ENCODE assay signal across 23 cellular contexts in genomic region chr2:121295911-121296650, GRCh38. TPM values are rescaled to one million over a fixed set of nuclear protein-coding genes. Genes with fewer than 3 reads are reported as not detected.
DNase-seq lines count a peak whose midpoint lies in the region; ATAC-seq, FAIRE-seq and TF ChIP-seq lines count a peak whose summit lies in the region.
"Had no signal": no experiment of that assay in that cellular context is flagged by ENCODE, and none has a peak within 500 bp of the region (broad histone marks: within the 10 kb centered on the region; RNA-seq: fewer than 3 reads in every experiment).

No MANE protein-coding gene starts in this region.

- H3K4me2 ChIP-seq in K562 (ENCODE audit: insufficient read depth, low read length) (no peak overlapping the region), HepG2 (ENCODE audit: low read depth, low read length) (no peak overlapping the region)

- H3K4me1 ChIP-seq in right atrium auricular region (peaks cover 0 to 7% of the 10 kb centered on the region in 2 donors), right cardiac atrium (ENCODE audit: control insufficient read depth, insufficient read depth, low read length) (no peaks in the 10 kb centered on the region), K562 (replicated peaks in 1 of 2; ENCODE audit: control insufficient read depth in 2 of 2, insufficient read depth in 2 of 2, low read length in 2 of 2) (no peaks in the 10 kb centered on the region), HepG2 (ENCODE audit: insufficient read depth, low read length) (no peaks in the 10 kb centered on the region)
- H3K4me1 ChIP-seq: BE2C, Caco-2 had no signal

- no peaks in the 10 kb centered on the region for H3K27me3 ChIP-seq in right atrium auricular region
- H3K27me3 ChIP-seq in right cardiac atrium (ENCODE audit: control insufficient read depth, insufficient read depth): no peaks in the 10 kb centered on the region
- H3K27me3 ChIP-seq in K562 (ENCODE audit: control insufficient read depth in 2 of 2, insufficient read depth in 2 of 2, low read length in 2 of 2): peaks cover 17 to 30% of the 10 kb centered on the region in 2 experiments; a peak in 3 of 5 replicates
- H3K27me3 ChIP-seq in HepG2 (ENCODE audit: control insufficient read depth in 1 of 2, insufficient read depth in 2 of 2, low read length in 2 of 2): peaks cover 0 to 29% of the 10 kb centered on the region in 2 experiments; a peak in 2 of 5 replicates
- H3K27me3 ChIP-seq: BE2C had no signal

- peaks cover 34% of the 10 kb centered on the region for H3K27me3 Mint-ChIP-seq in stimulated activated memory B cell treated with anti-CD40 and anti-IgM and Interleukin-4, amounts not matched to agents 10 μg/mL and 1 μg/mL and 100 μg/mL, for 72 hours
- H3K27me3 Mint-ChIP-seq in activated T-helper 1 cell treated with anti-CD3 and anti-CD28 coated beads, Interleukin-12 subunit alpha, Interleukin-12 subunit beta, Interleukin-2, Interleukin-4 antibody, amounts not matched to agents 30 ng/mL and 10 ng/mL and 1 ng/mL, durations not matched to agents 14 hours and 24 hours and 36 hours (ENCODE audit: insufficient read depth): peaks cover 3% of the 10 kb centered on the region

- H3K4me3 ChIP-seq in right atrium auricular region (no peak overlapping the region), right cardiac atrium (ENCODE audit: low read length) (no peak overlapping the region), K562 (no peak overlapping the region), HepG2 (replicated peaks in 1 of 3; ENCODE audit: insufficient read depth in 1 of 3, low read depth in 2 of 3, low read length in 3 of 3) (no peak overlapping the region)

- ATAC-seq in right cardiac atrium (no peak), K562 (no peak), HepG2 (peak; percentile 38), HG03571 (IDR thresholded peaks at IDR 0.05; ENCODE audit: unreplicated experiment) (no peak), HG03159 (IDR thresholded peaks at IDR 0.05; ENCODE audit: unreplicated experiment) (no peak)
- ATAC-seq in stimulated activated memory B cell treated with anti-CD40 and anti-IgM and Interleukin-4, amounts not matched to agents 10 μg/mL and 1 μg/mL and 100 μg/mL, for 72 hours: peak; percentile 28

- H2AFZ ChIP-seq in K562 (ENCODE audit: low read depth, low read length): no peak overlapping the region
- no peak overlapping the region for H2AFZ ChIP-seq in HepG2 (ENCODE audit: low read length)

- no peaks in the 10 kb centered on the region for H3K4me1 Mint-ChIP-seq in stimulated activated memory B cell treated with anti-CD40 and anti-IgM and Interleukin-4, amounts not matched to agents 10 μg/mL and 1 μg/mL and 100 μg/mL, for 72 hours
- no peaks in the 10 kb centered on the region for H3K4me1 Mint-ChIP-seq in activated T-helper 1 cell treated with anti-CD3 and anti-CD28 coated beads, Interleukin-12 subunit alpha, Interleukin-12 subunit beta, Interleukin-2, Interleukin-4 antibody, amounts not matched to agents 30 ng/mL and 10 ng/mL and 1 ng/mL, durations not matched to agents 14 hours and 24 hours and 36 hours (ENCODE audit: low read depth)
- H3K4me1 Mint-ChIP-seq: CD4-positive, CD25-positive, alpha-beta regulatory T cell; CD8-positive, alpha-beta memory T cell had no signal

- 86% methylated on average over 7 of the region's 7 CpGs for WGBS in right cardiac atrium
- WGBS in K562 (ENCODE audit: insufficient coverage, low coverage, missing lambda C conversion rate): 0% methylated on average over 6 of the region's 7 CpGs
- WGBS in HepG2 (ENCODE audit: low lambda C conversion rate): 15% methylated on average over 5 of the region's 7 CpGs

- H3K9me3 ChIP-seq in right atrium auricular region (no peaks in the 10 kb centered on the region), right cardiac atrium (ENCODE audit: control insufficient read depth, low read length) (no peaks in the 10 kb centered on the region), K562 (replicated peaks; ENCODE audit: control insufficient read depth, insufficient read depth, low read depth, low read length) (no peaks in the 10 kb centered on the region), HepG2 (ENCODE audit: low read length) (no peaks in the 10 kb centered on the region)
- H3K9me3 ChIP-seq: BE2C, Caco-2 had no signal

- intact Hi-C loops in right cardiac atrium (cut with DNase I) (no loop called here), K562 (cut with micrococcal nuclease) (no loop called here), HepG2 (cut with micrococcal nuclease; ENCODE audit: unreplicated experiment) (no loop called here)
- intact Hi-C loops in activated T-helper 1 cell treated with anti-CD3 and anti-CD28 coated beads, Interleukin-12 subunit alpha, Interleukin-12 subunit beta, Interleukin-2, Interleukin-4 antibody, amounts not matched to agents 30 ng/mL and 10 ng/mL and 1 ng/mL, durations not matched to agents 14 hours and 24 hours and 36 hours (cut with micrococcal nuclease): no loop called here

- no peak overlapping the region for H3K27ac Mint-ChIP-seq in stimulated activated memory B cell treated with anti-CD40 and anti-IgM and Interleukin-4, amounts not matched to agents 10 μg/mL and 1 μg/mL and 100 μg/mL, for 72 hours
- H3K27ac Mint-ChIP-seq in activated T-helper 1 cell treated with anti-CD3 and anti-CD28 coated beads, Interleukin-12 subunit alpha, Interleukin-12 subunit beta, Interleukin-2, Interleukin-4 antibody, amounts not matched to agents 30 ng/mL and 10 ng/mL and 1 ng/mL, durations not matched to agents 14 hours and 24 hours and 36 hours: no peak overlapping the region
- H3K27ac Mint-ChIP-seq: CD4-positive, CD25-positive, alpha-beta regulatory T cell; CD8-positive, alpha-beta memory T cell; H9; IgD-negative memory B cell had no signal

- H3K9me1 ChIP-seq in K562 (ENCODE audit: control insufficient read depth, insufficient read depth, low read length): no peaks in the 10 kb centered on the region

- POLR2A ChIA-PET in K562 (lab: Yijun Ruan, JAX): interaction anchor here (0.7 kb wide), 1 partner anchor 13 kb away, joined by 3 read pairs; no protein-coding TSS in a partner anchor
- POLR2A ChIA-PET in HepG2 (lab: Yijun Ruan, JAX): no interaction called here

- H3K27ac ChIP-seq in right atrium auricular region: no peak overlapping the region
- no peak overlapping the region for H3K27ac ChIP-seq in right cardiac atrium (ENCODE audit: low read length)
- no peak overlapping the region for H3K27ac ChIP-seq in K562 (ENCODE audit: extremely low read depth, low read depth, low read length)
- H3K27ac ChIP-seq in HepG2 (ENCODE audit: extremely low read length, insufficient read depth, low read length): no peak overlapping the region

- TF ChIP-seq CTCF in right atrium auricular region (IDR thresholded peaks at IDR 0.05) (no peak), K562 (IDR thresholded peaks at IDR 0.05 in 2 of 3, conservative IDR thresholded peaks at IDR 0.05 in 1 of 3; ENCODE audit: insufficient read depth in 2 of 3, low read depth in 1 of 3, low read length in 3 of 3) (no peak), HepG2 (CRISPR knock-in tag; IDR thresholded peaks at IDR 0.05) (no peak)

- no peaks in the 10 kb centered on the region for H3K36me3 ChIP-seq in right atrium auricular region
- H3K36me3 ChIP-seq in K562 (ENCODE audit: control insufficient read depth, insufficient read depth, low read length): no peaks in the 10 kb centered on the region
- no peaks in the 10 kb centered on the region for H3K36me3 ChIP-seq in HepG2 (replicated peaks in 1 of 2; ENCODE audit: control insufficient read depth in 1 of 2, insufficient read depth in 2 of 2, low read length in 2 of 2)
- H3K36me3 ChIP-seq: BE2C had no signal

- in situ Hi-C loops in K562 (cut with MboI) (no loop called here), HepG2 (cut with HindIII; ENCODE audit: extremely low pct_ligation_motif_present, low pct_unique_long_range_greater_than_20kb) (no loop called here)

- no peaks in the 10 kb centered on the region for H3K79me2 ChIP-seq in K562 (ENCODE audit: control insufficient read depth, insufficient read depth, low read length)
- H3K79me2 ChIP-seq in HepG2 (ENCODE audit: insufficient read depth, low read length): no peaks in the 10 kb centered on the region

- no peaks in the 10 kb centered on the region for H3K36me3 Mint-ChIP-seq in stimulated activated memory B cell treated with anti-CD40 and anti-IgM and Interleukin-4, amounts not matched to agents 10 μg/mL and 1 μg/mL and 100 μg/mL, for 72 hours
- no peaks in the 10 kb centered on the region for H3K36me3 Mint-ChIP-seq in activated T-helper 1 cell treated with anti-CD3 and anti-CD28 coated beads, Interleukin-12 subunit alpha, Interleukin-12 subunit beta, Interleukin-2, Interleukin-4 antibody, amounts not matched to agents 30 ng/mL and 10 ng/mL and 1 ng/mL, durations not matched to agents 14 hours and 24 hours and 36 hours (ENCODE audit: low read depth)
- H3K36me3 Mint-ChIP-seq: CD4-positive, CD25-positive, alpha-beta regulatory T cell; CD8-positive, alpha-beta memory T cell; IgD-negative memory B cell had no signal

- H3K9ac ChIP-seq in K562 (ENCODE audit: insufficient read depth in 1 of 2, low read depth in 2 of 2, low read length in 2 of 2) (no peak overlapping the region), HepG2 (ENCODE audit: insufficient read depth, low read depth, low read length) (no peak overlapping the region)

- DNase-seq in right atrium auricular region (ENCODE audit: low spot score): peak; percentile 5
- no peak for DNase-seq in right cardiac atrium
- no peak for DNase-seq in K562 (ENCODE audit: extremely low read depth in 1 of 4, low spot score in 3 of 4)
- no peak for DNase-seq in HepG2 (ENCODE audit: low spot score)
- no peak for DNase-seq in activated T-helper 1 cell treated with anti-CD3 and anti-CD28 coated beads, Interleukin-12 subunit alpha, Interleukin-12 subunit beta, Interleukin-2, Interleukin-4 antibody, amounts not matched to agents 30 ng/mL and 10 ng/mL and 1 ng/mL, durations not matched to agents 14 hours and 24 hours and 36 hours (ENCODE audit: low spot score)
- DNase-seq: ACHN; BE2C; C1 segment of cervical spinal cord; Caco-2; CD4-positive, CD25-positive, alpha-beta regulatory T cell; CD8-positive, alpha-beta memory T cell; GOT3; H9; KG1 had no signal

- no peak for TF ChIP-seq EP300 in K562 (IDR thresholded peaks at IDR 0.05; ENCODE audit: low read length)
- no peak for TF ChIP-seq EP300 in HepG2 (IDR thresholded peaks at IDR 0.05; ENCODE audit: low read depth in 2 of 2, low read length in 2 of 2)
- no peak for TF ChIP-seq EP300 in HepG2 (CRISPR knock-in tag; IDR thresholded peaks at IDR 0.05; ENCODE audit: borderline replicate concordance)

- no peak overlapping the region for H3K4me3 Mint-ChIP-seq in stimulated activated memory B cell treated with anti-CD40 and anti-IgM and Interleukin-4, amounts not matched to agents 10 μg/mL and 1 μg/mL and 100 μg/mL, for 72 hours
- H3K4me3 Mint-ChIP-seq in activated T-helper 1 cell treated with anti-CD3 and anti-CD28 coated beads, Interleukin-12 subunit alpha, Interleukin-12 subunit beta, Interleukin-2, Interleukin-4 antibody, amounts not matched to agents 30 ng/mL and 10 ng/mL and 1 ng/mL, durations not matched to agents 14 hours and 24 hours and 36 hours: no peak overlapping the region
- H3K4me3 Mint-ChIP-seq: CD4-positive, CD25-positive, alpha-beta regulatory T cell; CD8-positive, alpha-beta memory T cell; H9; IgD-negative memory B cell had no signal

- CTCF ChIA-PET in K562 (lab: Yijun Ruan, JAX; ENCODE audit: low intra/inter-chr PET ratio): no interaction called here
- CTCF ChIA-PET in HepG2 (lab: Yijun Ruan, JAX; ENCODE audit: low intra/inter-chr PET ratio, low total read pairs): no interaction called here

- peaks cover 1% of the 10 kb centered on the region for H3K9me3 Mint-ChIP-seq in stimulated activated memory B cell treated with anti-CD40 and anti-IgM and Interleukin-4, amounts not matched to agents 10 μg/mL and 1 μg/mL and 100 μg/mL, for 72 hours
- H3K9me3 Mint-ChIP-seq in activated T-helper 1 cell treated with anti-CD3 and anti-CD28 coated beads, Interleukin-12 subunit alpha, Interleukin-12 subunit beta, Interleukin-2, Interleukin-4 antibody, amounts not matched to agents 30 ng/mL and 10 ng/mL and 1 ng/mL, durations not matched to agents 14 hours and 24 hours and 36 hours: no peaks in the 10 kb centered on the region
- H3K9me3 Mint-ChIP-seq: CD8-positive, alpha-beta memory T cell; H9 had no signal

- no peak for FAIRE-seq in K562 (lab: Jason Lieb, UNC)
- no peak for FAIRE-seq in HepG2 (lab: Jason Lieb, UNC)
- FAIRE-seq: D721Med, G401.6, GM12892, GM18507, HTR-8/SVneo had no signal

- TF ChIP-seq POLR2A in K562 (conservative IDR thresholded peaks at IDR 0.05) (no peak), HepG2 (IDR thresholded peaks at IDR 0.05; ENCODE audit: insufficient read depth in 1 of 2, low read depth in 2 of 2, low read length in 2 of 2) (no peak)

- no peaks in the 10 kb centered on the region for H4K20me1 ChIP-seq in K562 (replicated peaks; ENCODE audit: control insufficient read depth, insufficient read depth, low read length)
- no peaks in the 10 kb centered on the region for H4K20me1 ChIP-seq in HepG2 (ENCODE audit: insufficient read depth, low read length)

- BruUV-seq in K562 (replicated peaks; lab: Mats Ljungman, UMichigan) (no TSS peak), HepG2 (replicated peaks; lab: Mats Ljungman, UMichigan) (no TSS peak)

- TF ChIP-seq RAD21 in K562 (CRISPR knock-in tag; conservative IDR thresholded peaks at IDR 0.05 in 1 of 2, IDR thresholded peaks at IDR 0.05 in 1 of 2) (no peak), HepG2 (CRISPR knock-in tag; IDR thresholded peaks at IDR 0.05) (no peak)

RNA-seq across cellular contexts. Expression of gene TFCP2L1, which starts 11.1 kb away (rescaled TPM):
- under 1 TPM; 0.28 to 0.44 TPM for total RNA-seq in right atrium auricular region
- total RNA-seq in right cardiac atrium: under 1 TPM; 0.11 to 0.88 (median 0.51) TPM
- 0.38 TPM for polyA plus RNA-seq in right cardiac atrium
- total RNA-seq in K562 (2011; cell fraction: chromatin; rRNA removed; ENCODE audit: low replicate concordance): 0.83 and 0.92 TPM in 2 replicates
- 0.33 and 0.53 TPM in 2 replicates for total RNA-seq in K562 (2011; cell fraction: nucleolus; rRNA removed)
- total RNA-seq in K562 (2011; cell fraction: nucleoplasm; rRNA removed): 0.73 and 1.1 TPM in 2 replicates
- 0.45 and 0.49 TPM in 2 replicates for total RNA-seq in K562 (2014; rRNA removed)
- 0.44 and 0.45 TPM in 2 replicates for total RNA-seq in K562 (2014; rRNA removed; fragmentation: Illumina TruSeq; extraction: Trizol)
- 0.34 and 0.36 TPM in 2 replicates for total RNA-seq in K562 (2015; rRNA removed; fragmentation: Illumina TruSeq; extraction: Trizol)
- total RNA-seq in K562 (2021): 1.00 and 1.1 TPM in 2 replicates
- 0.26 and 0.54 TPM in 2 replicates for polyA plus RNA-seq in K562 (2011; rRNA removed)
- polyA plus RNA-seq in K562 (2011; cell fraction: cytosol; rRNA removed): 0.56 and 1.3 TPM in 2 replicates
- 0.87 and 1.6 TPM in 2 replicates for polyA plus RNA-seq in K562 (2011; cell fraction: nucleus; rRNA removed)
- 0.27 and 1.2 TPM in 2 replicates for polyA plus RNA-seq in K562 (2012)
- 0.51 and 0.58 TPM in 2 replicates for polyA plus RNA-seq in K562 (2014; fragmentation: Illumina TruSeq; extraction: Trizol)
- polyA plus RNA-seq in K562 (2014; fragmentation: Nextera tagmentation; extraction: Ambion mirVana): under 1 TPM; 0.08 to 0.15 TPM
- polyA plus RNA-seq in K562 (2014; rRNA removed): 0.42 and 0.74 TPM in 2 replicates
- polyA minus RNA-seq in K562 (2011; rRNA and poly(A)+ RNA removed): 0.51 and 0.74 TPM in 2 replicates
- polyA minus RNA-seq in K562 (2011; cell fraction: cytosol; rRNA and poly(A)+ RNA removed): 0.48 and 0.73 TPM in 2 replicates
- polyA minus RNA-seq in K562 (2011; cell fraction: nucleus; rRNA and poly(A)+ RNA removed): 0.22 and 0.27 TPM in 2 replicates
- not detected in 2 replicates for total RNA-seq in HepG2 (2016; rRNA removed; fragmentation: Illumina TruSeq; extraction: Trizol)
- total RNA-seq in HepG2 (2016; cell fraction: cytosol; rRNA removed; fragmentation: Illumina TruSeq; extraction: Trizol; ENCODE audit: low read depth): not detected in 2 replicates
- not detected in 2 replicates for total RNA-seq in HepG2 (2016; cell fraction: insoluble cytoplasmic fraction; rRNA removed; fragmentation: Illumina TruSeq; extraction: Trizol)
- total RNA-seq in HepG2 (2016; cell fraction: membrane; rRNA removed; fragmentation: Illumina TruSeq; extraction: Trizol): not detected in 2 replicates
- total RNA-seq in HepG2 (2016; cell fraction: nucleus; rRNA removed; fragmentation: Illumina TruSeq; extraction: Trizol): not detected in 2 replicates
- polyA plus RNA-seq in HepG2 (2011; rRNA removed): under 0.01 and 0.01 TPM in 2 replicates
- polyA plus RNA-seq in HepG2 (2011; cell fraction: cytosol; rRNA removed): under 0.01 TPM in 2 replicates
- polyA plus RNA-seq in HepG2 (2011; cell fraction: nucleus; rRNA removed): 0.02 TPM in 2 replicates
- not detected in 2 replicates for polyA plus RNA-seq in HepG2 (2012)
- not detected in 2 replicates for polyA plus RNA-seq in HepG2 (2016; cell fraction: cytosol; fragmentation: Illumina TruSeq; extraction: Trizol; ENCODE audit: low read depth)
- polyA plus RNA-seq in HepG2 (2016; cell fraction: insoluble cytoplasmic fraction; fragmentation: Illumina TruSeq; extraction: Trizol; ENCODE audit: low read depth): not detected in 2 replicates
- polyA plus RNA-seq in HepG2 (2016; cell fraction: membrane; fragmentation: Illumina TruSeq; extraction: Trizol; ENCODE audit: low read depth): not detected in 2 replicates
- polyA plus RNA-seq in HepG2 (2016; cell fraction: nucleus; fragmentation: Illumina TruSeq; extraction: Trizol; ENCODE audit: insufficient read depth, low read depth): not detected in 2 replicates
- 0.49 TPM in 1 of 2 replicates, not detected in the other for polyA minus RNA-seq in HepG2 (2011; rRNA and poly(A)+ RNA removed; ENCODE audit: low replicate concordance)
- not detected in 2 replicates for polyA minus RNA-seq in HepG2 (2011; cell fraction: cytosol; rRNA and poly(A)+ RNA removed)
- polyA minus RNA-seq in HepG2 (2011; cell fraction: nucleus; rRNA and poly(A)+ RNA removed): not detected in 2 replicates
- 0.02 TPM in 1 of 2 replicates, not detected in the other for total RNA-seq in activated T-helper 1 cell treated with anti-CD3 and anti-CD28 coated beads, Interleukin-12 subunit alpha, Interleukin-12 subunit beta, Interleukin-2, Interleukin-4 antibody, amounts not matched to agents 30 ng/mL and 10 ng/mL and 1 ng/mL, durations not matched to agents 14 hours and 24 hours and 36 hours
- polyA plus RNA-seq: CD4-positive, CD25-positive, alpha-beta regulatory T cell had no signal

Comparison
In these comparisons a context has a peak if more than half of its experiments do, and no peak if none do; other contexts are left out.
1. ATAC-seq: peak in HepG2 (single experiment) and stimulated activated memory B cell treated with anti-CD40 and anti-IgM and Interleukin-4, amounts not matched to agents 10 μg/mL and 1 μg/mL and 100 μg/mL, for 72 hours (single experiment); none in right cardiac atrium (0 of 2), K562 (single experiment), HG03571 (single experiment) and HG03159 (single experiment).